In genomic region chr9:104875320-104875719, GRCh38 we compare ENCODE assay signal across 23 cellular contexts.
"Had no signal": no experiment of that assay in that cellular context is flagged by ENCODE, and none has a peak within 500 bp of the region (broad histone marks: within the 10 kb centered on the region; RNA-seq: fewer than 3 reads in every experiment).

No MANE protein-coding gene starts in this region.

- H3K9me3 ChIP-seq: esophagus squamous epithelium, heart left ventricle, psoas muscle, spleen, testis, tibial nerve had no signal

- ATAC-seq: heart left ventricle; left colon; sciatic nerve; stimulated activated memory B cell treated with anti-CD40 and anti-IgM and Interleukin-4, amounts not matched to agents 10 μg/mL and 1 μg/mL and 100 μg/mL, for 72 hours had no signal

- FAIRE-seq: endometrium, urothelium cell line had no signal

- DNase-seq: cortex of kidney; effector memory CD4-positive, alpha-beta T cell; esophagus squamous epithelium; foreskin fibroblast; heart left ventricle; hippocampal formation; left colon; mesendoderm; naive B cell; occipital lobe; psoas muscle; retina; spleen; stimulated activated CD4-positive, alpha-beta T cell treated with anti-CD3 and anti-CD28 coated beads, Interleukin-15, amount 100 ng/mL, for 24 hours; stimulated activated CD4-positive, alpha-beta T cell treated with anti-CD3 and anti-CD28 coated beads, Interleukin-1b, Interleukin-23, amount 100 ng/mL, for 48 hours; stimulated activated CD4-positive, alpha-beta T cell treated with anti-CD3 and anti-CD28 coated beads, Interleukin-4, amount 100 ng/mL, for 24 hours; testis had no signal

- H3K27me3 ChIP-seq: esophagus squamous epithelium, heart left ventricle, spleen, testis, tibial nerve had no signal

- H2AFZ ChIP-seq: parathyroid adenoma had no signal

- H3K79me2 ChIP-seq: parathyroid adenoma had no signal

- H3K4me3 ChIP-seq: esophagus squamous epithelium, heart left ventricle, psoas muscle, spleen, testis, tibial nerve had no signal

- H3K27ac ChIP-seq: esophagus squamous epithelium, heart left ventricle, parathyroid adenoma, psoas muscle, spleen, testis, tibial nerve had no signal

- H3K9ac ChIP-seq: parathyroid adenoma had no signal
